Comparison of ENCODE assay signal across 12 cellular contexts in the genomic region with DNA sequence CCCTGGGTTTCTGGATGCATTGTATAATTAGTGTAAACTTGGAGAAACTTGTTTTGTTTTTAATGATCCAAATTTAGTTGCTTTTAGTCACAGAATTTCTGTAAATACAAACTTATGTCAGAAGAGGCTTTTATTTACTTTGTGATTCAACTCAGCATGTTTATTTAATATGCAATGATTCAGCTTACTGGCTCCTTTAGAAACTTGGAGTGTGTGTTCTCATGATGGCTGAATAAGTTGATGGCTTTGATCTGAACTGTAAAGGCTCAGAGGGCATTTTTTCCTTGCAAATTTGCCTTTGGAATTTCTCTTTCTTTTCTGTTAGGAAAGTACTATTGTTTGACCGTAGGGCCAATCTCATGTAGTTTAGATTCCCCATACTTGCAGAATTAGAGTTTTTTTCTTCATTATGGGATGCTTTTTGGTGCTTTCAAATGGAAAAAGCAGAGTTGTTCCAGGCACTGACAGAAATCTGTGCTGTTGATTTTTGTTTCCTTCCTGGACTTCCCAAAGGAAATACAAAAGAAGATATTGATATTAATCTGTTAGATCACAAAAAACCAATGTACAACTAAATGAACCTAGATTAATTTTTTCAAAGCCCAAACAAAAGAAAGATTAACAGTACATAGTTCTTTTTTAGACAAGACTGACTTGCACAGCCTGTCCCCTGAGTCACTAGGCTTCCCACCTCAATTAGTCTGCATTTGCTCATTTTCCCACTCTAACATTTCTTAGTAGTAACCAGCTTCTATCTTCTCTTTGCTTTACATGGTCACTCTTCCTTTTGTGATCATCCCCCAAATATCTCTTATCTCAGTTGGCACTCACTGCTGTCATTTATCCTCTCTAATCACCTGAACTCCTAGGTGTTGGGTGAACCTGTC.
DNase-seq lines count a peak whose midpoint lies in the region; ATAC-seq, FAIRE-seq and TF ChIP-seq lines count a peak whose summit lies in the region.
"Had no signal": no experiment of that assay in that cellular context is flagged by ENCODE, and none has a peak within 500 bp of the region (broad histone marks: within the 10 kb centered on the region; RNA-seq: fewer than 3 reads in every experiment).

No MANE protein-coding gene starts in this region.

- H3K36me3 Mint-ChIP-seq in glutamatergic neuron (ENCODE audit: unreplicated experiment) = no peaks in the 10 kb centered on the region

- peak overlapping the region; percentile 62 for H3K27ac ChIP-seq in SJSA1
- H3K27ac ChIP-seq: adrenal gland had no signal

- no peak for ATAC-seq in GM18498 (IDR thresholded peaks at IDR 0.05; ENCODE audit: unreplicated experiment)
- ATAC-seq: activated CD8-positive, alpha-beta T cell treated with anti-CD3 and anti-CD28 coated beads, Interleukin-2, amount 10 ng/mL, durations not matched to agents 7 days and 5 days had no signal

- no peaks in the 10 kb centered on the region for H3K27me3 Mint-ChIP-seq in glutamatergic neuron (ENCODE audit: unreplicated experiment)

- H3K9me3 ChIP-seq in SJSA1 (replicated peaks) = no peaks in the 10 kb centered on the region
- H3K9me3 ChIP-seq: adrenal gland had no signal

- no peak overlapping the region for H3K4me3 Mint-ChIP-seq in glutamatergic neuron (ENCODE audit: unreplicated experiment)
- H3K4me3 Mint-ChIP-seq: activated CD8-positive, alpha-beta T cell treated with anti-CD3 and anti-CD28 coated beads, Interleukin-2, amount 10 ng/mL, durations not matched to agents 7 days and 5 days had no signal

- peak; percentile 17 for DNase-seq in GM03348 (ENCODE audit: low spot score)
- peak in 1 of 2 experiments; percentile 90 for DNase-seq in SJSA1 (ENCODE audit: low read depth in 1 of 2, low spot score in 2 of 2)
- peak; percentile 72 for DNase-seq in fibroblast of villous mesenchyme (ENCODE audit: low read depth)
- peak; percentile 95 for DNase-seq in renal cortical epithelial cell (ENCODE audit: low read depth)
- DNase-seq in ACHN = no peak
- no peak for DNase-seq in urothelium cell line (ENCODE audit: low spot score)
- DNase-seq in glutamatergic neuron = no peak
- DNase-seq: activated CD8-positive, alpha-beta T cell treated with anti-CD3 and anti-CD28 coated beads, Interleukin-2, amount 10 ng/mL, durations not matched to agents 7 days and 5 days; adrenal gland had no signal

- H3K4me3 ChIP-seq in SJSA1 = no peak overlapping the region
- H3K4me3 ChIP-seq in fibroblast of villous mesenchyme (ENCODE audit: low read depth, low read length) = no peak overlapping the region
- H3K4me3 ChIP-seq: adrenal gland had no signal

- no peaks in the 10 kb centered on the region for H3K9me3 Mint-ChIP-seq in glutamatergic neuron (ENCODE audit: unreplicated experiment)

- no peaks in the 10 kb centered on the region for H3K27me3 ChIP-seq in SJSA1 (replicated peaks)
- H3K27me3 ChIP-seq: adrenal gland had no signal

- TF ChIP-seq CTCF in fibroblast of villous mesenchyme (IDR thresholded peaks at IDR 0.05; ENCODE audit: insufficient read depth, low read depth, low read length) (no peak), glutamatergic neuron (IDR thresholded peaks at IDR 0.05; ENCODE audit: partially characterized antibody, unreplicated experiment) (no peak)

- H3K4me1 ChIP-seq in SJSA1 (replicated peaks) = peaks cover 36% of the 10 kb centered on the region

- no peak overlapping the region for H3K27ac Mint-ChIP-seq in glutamatergic neuron (ENCODE audit: unreplicated experiment)
- H3K27ac Mint-ChIP-seq: activated CD8-positive, alpha-beta T cell treated with anti-CD3 and anti-CD28 coated beads, Interleukin-2, amount 10 ng/mL, durations not matched to agents 7 days and 5 days had no signal

- no peaks in the 10 kb centered on the region for H3K4me1 Mint-ChIP-seq in glutamatergic neuron (ENCODE audit: low read depth, unreplicated experiment)

- H3K36me3 ChIP-seq in SJSA1 = no peaks in the 10 kb centered on the region
- H3K36me3 ChIP-seq: adrenal gland had no signal

- in situ Hi-C loops in ACHN (cut with HindIII; ENCODE audit: low pct_ligation_motif_present, low pct_unique_long_range_greater_than_20kb, low sequenced_read_pairs) = no loop called here

- FAIRE-seq in urothelium cell line (lab: Jason Lieb, UNC) = no peak
- FAIRE-seq: G401.6, HTR-8/SVneo had no signal

Comparison
In these comparisons a context has a peak if more than half of its experiments do, and no peak if none do; other contexts are left out.
1. DNase-seq: peak in GM03348 (single experiment), fibroblast of villous mesenchyme (single experiment) and renal cortical epithelial cell (single experiment); none in ACHN (single experiment), urothelium cell line (single experiment) and glutamatergic neuron (single experiment).